Comparison of ENCODE assay signal across 13 cellular contexts in the genomic region with DNA sequence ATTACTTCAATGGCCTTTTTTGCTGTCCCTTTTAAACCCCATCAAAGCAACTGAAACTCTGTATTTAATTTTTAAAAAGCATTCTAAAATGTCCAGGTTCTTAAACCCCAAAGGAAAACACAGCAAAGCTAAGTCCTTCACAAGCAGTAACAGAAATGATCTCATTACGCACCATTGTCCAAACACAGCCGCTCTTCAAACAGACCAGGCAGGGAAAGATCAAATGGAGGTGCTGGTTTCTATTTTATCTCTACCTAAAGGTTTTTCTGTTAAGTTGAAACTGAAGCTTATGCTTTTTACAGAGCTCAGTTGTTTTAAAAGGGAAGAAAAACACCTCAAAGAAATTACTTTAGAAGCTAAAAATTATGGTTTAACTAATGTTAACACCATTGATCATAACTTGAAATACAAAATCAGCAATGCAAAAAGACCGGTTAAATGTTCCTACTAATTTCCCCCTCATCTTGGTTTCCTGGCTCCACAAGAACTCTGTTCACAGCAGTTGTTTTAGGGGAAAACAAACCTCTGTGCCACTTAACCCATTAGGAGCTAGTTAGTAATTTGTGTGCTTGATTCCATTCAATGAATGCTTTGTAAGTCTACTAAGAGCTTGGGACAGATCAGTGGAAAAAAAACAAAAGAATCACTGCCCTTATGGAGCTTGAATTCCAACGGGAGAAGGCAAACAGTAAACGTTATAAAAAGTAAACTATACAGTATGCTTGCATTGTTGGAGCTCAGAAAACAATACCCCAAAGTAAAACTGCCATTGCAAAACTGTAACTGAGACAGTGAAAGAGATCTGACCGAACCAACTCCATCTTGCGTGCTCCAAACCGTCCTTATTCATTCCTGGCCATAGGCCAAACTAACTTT.
A peak's percentile ranks its signal among the peaks of the same experiment; 100 is the strongest.
DNase-seq lines count a peak whose midpoint lies in the region; ATAC-seq, FAIRE-seq and TF ChIP-seq lines count a peak whose summit lies in the region.
"Had no signal": no experiment of that assay in that cellular context is flagged by ENCODE, and none has a peak within 500 bp of the region (broad histone marks: within the 10 kb centered on the region; RNA-seq: fewer than 3 reads in every experiment).

No MANE protein-coding gene starts in this region.

- TF ChIP-seq EP300 in HepG2 (IDR thresholded peaks at IDR 0.05; ENCODE audit: low read depth in 2 of 2, low read length in 2 of 2), result peak in 1 of 2 experiments; percentile 54; a peak in 2 of 4 replicates
- TF ChIP-seq EP300 in HepG2 (CRISPR knock-in tag; IDR thresholded peaks at IDR 0.05; ENCODE audit: borderline replicate concordance), result no peak

- TSS peak; percentile 92 for BruUV-seq in HepG2 (replicated peaks; lab: Mats Ljungman, UMichigan)

- H3K4me3 ChIP-seq in HepG2 (replicated peaks in 1 of 3; ENCODE audit: insufficient read depth in 1 of 3, low read depth in 2 of 3, low read length in 3 of 3), result peak overlapping the region; percentile 28 to 44 (median 43); a peak in 4 of 6 replicates
- no peak overlapping the region for H3K4me3 ChIP-seq in testis
- H3K4me3 ChIP-seq: lung had no signal

- intact Hi-C loops in HepG2 (cut with micrococcal nuclease; ENCODE audit: unreplicated experiment) (loop anchor here (1.0 to 10.0 kb wide), 4 partner anchors 26 to 202 kb away; partner anchors contain the start of gene CD24), testis (cut with DNase I; ENCODE audit: low total_unique reads) (no loop called here)

- ATAC-seq in HepG2, result peak; percentile 91
- ATAC-seq: activated CD4-positive, alpha-beta T cell treated with anti-CD3 and anti-CD28 coated beads for 36 hours had no signal

- TF ChIP-seq CTCF in HepG2 (CRISPR knock-in tag; IDR thresholded peaks at IDR 0.05), result no peak
- TF ChIP-seq CTCF in testis (IDR thresholded peaks at IDR 0.05), result no peak

- TF ChIP-seq POLR2A in HepG2 (IDR thresholded peaks at IDR 0.05; ENCODE audit: insufficient read depth in 1 of 2, low read depth in 2 of 2, low read length in 2 of 2), result no peak
- no peak for TF ChIP-seq POLR2A in testis (IDR thresholded peaks at IDR 0.05)

- H3K36me3 ChIP-seq in HepG2 (replicated peaks in 1 of 2; ENCODE audit: control insufficient read depth in 1 of 2, insufficient read depth in 2 of 2, low read length in 2 of 2) (no peaks in the 10 kb centered on the region), testis (ENCODE audit: low read depth, missing control alignments) (no peaks in the 10 kb centered on the region)

- no peaks in the 10 kb centered on the region for H4K20me1 ChIP-seq in HepG2 (ENCODE audit: insufficient read depth, low read length)

- TF ChIP-seq RAD21 in HepG2 (CRISPR knock-in tag; IDR thresholded peaks at IDR 0.05), result no peak

- H3K27me3 ChIP-seq in HepG2 (ENCODE audit: control insufficient read depth in 1 of 2, insufficient read depth in 2 of 2, low read length in 2 of 2) (no peaks in the 10 kb centered on the region), testis (no peaks in the 10 kb centered on the region)

- CTCF ChIA-PET in HepG2 (lab: Yijun Ruan, JAX; ENCODE audit: low intra/inter-chr PET ratio, low total read pairs), result no interaction called here

- peak overlapping the region; percentile 73 for H3K9ac ChIP-seq in HepG2 (ENCODE audit: insufficient read depth, low read depth, low read length)

- H2AFZ ChIP-seq in HepG2 (ENCODE audit: low read length), result no peak overlapping the region

- H3K4me1 ChIP-seq in HepG2 (ENCODE audit: insufficient read depth, low read length), result peaks cover 76% of the 10 kb centered on the region
- no peaks in the 10 kb centered on the region for H3K4me1 ChIP-seq in testis

- H3K27ac ChIP-seq in HepG2 (ENCODE audit: extremely low read length, insufficient read depth, low read length), result peak overlapping the region; percentile 94
- H3K27ac ChIP-seq in testis, result no peak overlapping the region
- H3K27ac ChIP-seq: HL-60 had no signal

- FAIRE-seq in HepG2 (lab: Jason Lieb, UNC), result no peak

- POLR2A ChIA-PET in HepG2 (lab: Yijun Ruan, JAX), result interaction anchor here (0.7 to 2.4 kb wide), 5 partner anchors 10 to 229 kb away, joined by 3 to 13 read pairs (median 3); partner anchors contain the start of gene BEND3

- no peaks in the 10 kb centered on the region for H3K79me2 ChIP-seq in HepG2 (ENCODE audit: insufficient read depth, low read length)

- H3K9me3 ChIP-seq in HepG2 (ENCODE audit: low read length) (no peaks in the 10 kb centered on the region), testis (no peaks in the 10 kb centered on the region)

- DNase-seq in COR-L47 (lab: John Stamatoyannopoulos, UW), result peak; percentile 21
- peak; percentile 85 for DNase-seq in NCI-H2029 treated with DMSO at 0.1 percent for 48 hours (lab: John Stamatoyannopoulos, UW)
- DNase-seq in SK-N-DZ (ENCODE audit: low spot score), result peak; percentile 20
- peak; percentile 94 for DNase-seq in HepG2 (ENCODE audit: low spot score)
- DNase-seq in CD1c-positive myeloid dendritic cell (ENCODE audit: extremely low spot score), result no peak
- no peak for DNase-seq in NCI-H524 treated with DMSO at 0.1 percent for 48 hours (lab: John Stamatoyannopoulos, UW)
- no peak for DNase-seq in testis
- no peak for DNase-seq in HuH-7 (ENCODE audit: low spot score)
- DNase-seq: activated CD4-positive, alpha-beta T cell treated with anti-CD3 and anti-CD28 coated beads for 36 hours; central memory CD4-positive, alpha-beta T cell; stimulated activated CD4-positive, alpha-beta T cell treated with anti-CD3 and anti-CD28 coated beads, Interleukin-2, amount 100 ng/mL, for 48 hours had no signal

- 2% methylated on average over 8 of the region's 8 CpGs for WGBS in HepG2 (ENCODE audit: low lambda C conversion rate)
- WGBS in testis, 2 donors, result 64 to 67% methylated on average over 8 of the region's 8 CpGs

- H3K4me2 ChIP-seq in HepG2 (ENCODE audit: low read depth, low read length), result peak overlapping the region; percentile 74

- in situ Hi-C loops in HepG2 (cut with HindIII; ENCODE audit: extremely low pct_ligation_motif_present, low pct_unique_long_range_greater_than_20kb), result loop anchor here (5.0 kb wide), 1 partner anchor 85 kb away; the partner anchor contains the start of gene CD24

TF ChIP-seq in HepG2, 621 proteins besides CTCF, POLR2A, EP300 and RAD21 (continues in another document):
- TF ChIP-seq ZNF652 (CRISPR knock-in tag; IDR thresholded peaks at IDR 0.05; ENCODE audit: borderline replicate concordance, low read depth), result peak; percentile 96
- TF ChIP-seq ATF2 (CRISPR knock-in tag; IDR thresholded peaks at IDR 0.05), result peak; percentile 68
- TF ChIP-seq GLMP (CRISPR knock-in tag; IDR thresholded peaks at IDR 0.05; ENCODE audit: borderline replicate concordance), result no peak
- no peak for TF ChIP-seq HOXD1 (CRISPR knock-in tag; IDR thresholded peaks at IDR 0.05)
- no peak for TF ChIP-seq TEAD2 (CRISPR knock-in tag; IDR thresholded peaks at IDR 0.05)
- TF ChIP-seq RBAK (CRISPR knock-in tag; IDR thresholded peaks at IDR 0.05), result no peak
- TF ChIP-seq SETDB1 (CRISPR knock-in tag; IDR thresholded peaks at IDR 0.05; ENCODE audit: borderline replicate concordance), result no peak
- TF ChIP-seq, protein P1, sequence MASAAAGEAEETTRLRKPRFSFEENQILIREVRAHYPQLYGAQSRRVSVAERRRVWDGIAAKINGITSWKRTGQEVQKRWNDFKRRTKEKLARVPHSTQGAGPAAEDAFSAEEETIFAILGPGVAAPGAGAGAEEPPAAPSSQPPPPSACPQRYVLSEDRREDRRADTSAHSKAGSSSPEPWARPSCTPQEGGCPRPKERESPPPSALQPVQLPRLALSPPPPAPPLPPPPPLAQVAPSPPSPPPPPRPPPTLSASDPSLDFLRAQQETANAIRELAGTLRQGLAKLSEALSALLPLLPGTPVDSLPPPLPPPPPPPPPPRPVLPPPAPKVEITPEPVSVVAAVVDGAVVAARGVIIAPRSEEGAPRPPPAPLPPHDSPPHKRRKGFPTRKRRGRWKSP (CRISPR knock-in tag; IDR thresholded peaks at IDR 0.05), result no peak
- TF ChIP-seq SAP130 (CRISPR knock-in tag; IDR thresholded peaks at IDR 0.05; ENCODE audit: low read depth), result peak; percentile 51

Comparison
In these comparisons a context has a peak if more than half of its experiments do, and no peak if none do; other contexts are left out.
1. DNase-seq: peak in COR-L47 (single experiment), NCI-H2029 treated with DMSO at 0.1 percent for 48 hours (single experiment), SK-N-DZ (single experiment) and HepG2 (single experiment); none in CD1c-positive myeloid dendritic cell (single experiment), NCI-H524 treated with DMSO at 0.1 percent for 48 hours (single experiment), testis (single experiment) and HuH-7 (single experiment).
2. H3K4me3 ChIP-seq: peak in HepG2 (3 of 3); none in testis (0 of 2).